Comparison of ENCODE assay signal across 17 cellular contexts in genomic region chr1:217953922-217954321, GRCh38.
DNase-seq lines count a peak whose midpoint lies in the region; FAIRE-seq and TF ChIP-seq lines count a peak whose summit lies in the region.
"Had no signal": no experiment of that assay in that cellular context is flagged by ENCODE, and none has a peak within 500 bp of the region (broad histone marks: within the 10 kb centered on the region; RNA-seq: fewer than 3 reads in every experiment).

No MANE protein-coding gene starts in this region.

- TF ChIP-seq EP300 in transverse colon (IDR thresholded peaks at IDR 0.05; ENCODE audit: low read depth): no peak

- BruUV-seq in MCF 10A (replicated peaks; lab: Mats Ljungman, UMichigan): no TSS peak

- H3K27ac Mint-ChIP-seq in MCF 10A (ENCODE audit: low read depth, unreplicated experiment): no peak overlapping the region
- no peak overlapping the region for H3K27ac Mint-ChIP-seq in activated T-cell treated with anti-CD3 and anti-CD28 coated beads, Interleukin-2, amount 50 U/mL, for 24 hours
- H3K27ac Mint-ChIP-seq: CD14-positive monocyte had no signal

- no peaks in the 10 kb centered on the region for H3K9me3 ChIP-seq in right atrium auricular region
- H3K9me3 ChIP-seq in transverse colon: no peaks in the 10 kb centered on the region

- H3K4me1 Mint-ChIP-seq in MCF 10A (ENCODE audit: insufficient read depth, unreplicated experiment): peaks cover 14% of the 10 kb centered on the region
- H3K4me1 Mint-ChIP-seq in activated T-cell treated with anti-CD3 and anti-CD28 coated beads, Interleukin-2, amount 50 U/mL, for 24 hours (ENCODE audit: low read depth): no peaks in the 10 kb centered on the region
- H3K4me1 Mint-ChIP-seq: CD14-positive monocyte had no signal

- no peak for TF ChIP-seq POLR2A in transverse colon (IDR thresholded peaks at IDR 0.05)

- H3K4me1 ChIP-seq in right atrium auricular region (no peaks in the 10 kb centered on the region), transverse colon (no peaks in the 10 kb centered on the region)

- intact Hi-C loops in MCF 10A (cut with micrococcal nuclease) (no loop called here), transverse colon (cut with DNase I; ENCODE audit: low total_unique reads) (no loop called here)

- no peaks in the 10 kb centered on the region for H3K9me3 Mint-ChIP-seq in MCF 10A (ENCODE audit: unreplicated experiment)
- H3K9me3 Mint-ChIP-seq in activated T-cell treated with anti-CD3 and anti-CD28 coated beads, Interleukin-2, amount 50 U/mL, for 24 hours: peaks cover 4% of the 10 kb centered on the region

- POLR2A ChIA-PET in MCF 10A (lab: Yijun Ruan, JAX): interaction anchor here (0.5 to 1.1 kb wide), 5 partner anchors 8 to 323 kb away, joined by 3 to 4 read pairs (median 3); partner anchors contain the start of genes GPATCH2 and SPATA17

- peaks cover 20% of the 10 kb centered on the region for H3K27me3 Mint-ChIP-seq in MCF 10A (ENCODE audit: insufficient read depth, unreplicated experiment)
- H3K27me3 Mint-ChIP-seq in activated T-cell treated with anti-CD3 and anti-CD28 coated beads, Interleukin-2, amount 50 U/mL, for 24 hours: no peaks in the 10 kb centered on the region

- H3K27ac ChIP-seq in right atrium auricular region: no peak overlapping the region
- H3K27ac ChIP-seq in transverse colon: no peak overlapping the region

- no peak overlapping the region for H3K4me3 Mint-ChIP-seq in MCF 10A (ENCODE audit: unreplicated experiment)
- H3K4me3 Mint-ChIP-seq in activated T-cell treated with anti-CD3 and anti-CD28 coated beads, Interleukin-2, amount 50 U/mL, for 24 hours: no peak overlapping the region
- H3K4me3 Mint-ChIP-seq: CD14-positive monocyte had no signal

- no peaks in the 10 kb centered on the region for H3K36me3 Mint-ChIP-seq in MCF 10A (ENCODE audit: insufficient read depth, unreplicated experiment)
- H3K36me3 Mint-ChIP-seq in activated T-cell treated with anti-CD3 and anti-CD28 coated beads, Interleukin-2, amount 50 U/mL, for 24 hours (ENCODE audit: low read depth): no peaks in the 10 kb centered on the region
- H3K36me3 Mint-ChIP-seq: CD14-positive monocyte had no signal

- H3K27me3 ChIP-seq in right atrium auricular region: no peaks in the 10 kb centered on the region
- no peaks in the 10 kb centered on the region for H3K27me3 ChIP-seq in transverse colon

- 50 to 62% methylated on average over 2 of the region's 2 CpGs for WGBS in transverse colon (ENCODE audit: low coverage in 1 of 2), 2 donors

- in situ Hi-C loops in transverse colon (cut with MboI; ENCODE audit: low pct_ligation_motif_present in 1 of 4, low pct_unique_long_range_greater_than_20kb in 1 of 4, low sequenced_read_pairs in 3 of 4): no loop called here

- H3K36me3 ChIP-seq in right atrium auricular region (no peaks in the 10 kb centered on the region), transverse colon (no peaks in the 10 kb centered on the region)

- FAIRE-seq in D721Med (lab: Jason Lieb, UNC): peak; percentile 63

- H3K4me3 ChIP-seq in right atrium auricular region (no peak overlapping the region), transverse colon (no peak overlapping the region)

- TF ChIP-seq CTCF in D721Med (IDR thresholded peaks at IDR 0.05; ENCODE audit: insufficient read depth, missing control alignments) (no peak), MCF 10A (IDR thresholded peaks at IDR 0.05; ENCODE audit: unreplicated experiment) (no peak), right atrium auricular region (IDR thresholded peaks at IDR 0.05) (no peak), transverse colon (IDR thresholded peaks at IDR 0.05) (no peak)

- no peak for DNase-seq in D721Med (ENCODE audit: insufficient read length, low spot score)
- DNase-seq in NCI-H69 (lab: John Stamatoyannopoulos, UW): peak; percentile 17
- DNase-seq in MCF 10A (ENCODE audit: unreplicated experiment): peak; percentile 97
- peak; percentile 47 for DNase-seq in kidney tubule cell (ENCODE audit: low spot score)
- DNase-seq in right atrium auricular region (ENCODE audit: low spot score): no peak
- DNase-seq in transverse colon: no peak
- no peak for DNase-seq in activated T-cell treated with anti-CD3 and anti-CD28 coated beads, Interleukin-2, amount 50 U/mL, for 24 hours
- DNase-seq in NCI-H128 (lab: John Stamatoyannopoulos, UW; ENCODE audit: unreplicated experiment): no peak
- DNase-seq: COR-L47, GF-D8, GOT3, Kasumi-1, NCI-H2227 treated with DMSO at 0.1 percent for 48 hours, NCI-H526, OCI-M1, Right ventricle myocardium superior had no signal

- CTCF ChIA-PET in MCF 10A (lab: Yijun Ruan, JAX): interaction anchor here (0.7 to 1.3 kb wide), 4 partner anchors 40 to 135 kb away, joined by 3 read pairs; no protein-coding TSS in a partner anchor

Comparison
In these comparisons a context has a peak if more than half of its experiments do, and no peak if none do; other contexts are left out.
1. DNase-seq: peak in NCI-H69 (single experiment), MCF 10A (single experiment) and kidney tubule cell (single experiment); none in D721Med (single experiment), right atrium auricular region (single experiment), transverse colon (single experiment), activated T-cell treated with anti-CD3 and anti-CD28 coated beads, Interleukin-2, amount 50 U/mL, for 24 hours (single experiment) and NCI-H128 (single experiment).